Comparison of ENCODE assay signal across 1 cellular context in the genomic region with DNA sequence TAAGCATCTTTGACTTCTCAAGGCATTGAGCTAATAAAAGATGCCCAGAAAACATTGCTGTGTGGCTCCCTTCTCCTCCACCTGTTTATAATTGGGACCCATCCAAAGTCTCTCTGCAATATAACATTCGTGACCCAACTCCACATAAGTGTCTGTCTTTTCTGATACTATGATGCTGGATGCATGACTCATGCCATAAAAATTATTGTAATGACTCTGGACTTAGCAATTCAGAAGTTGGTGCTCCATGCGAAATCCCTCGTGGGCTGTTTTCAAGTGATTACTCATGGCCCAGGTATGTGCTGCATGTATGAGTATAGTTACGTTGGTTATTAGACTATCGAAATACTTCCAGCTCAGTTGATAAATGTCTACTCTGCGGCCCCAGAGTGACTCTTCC.
TF ChIP-seq lines count a peak whose summit lies in the region.

No MANE protein-coding gene starts in this region.

TF ChIP-seq in HEK293, 187 proteins besides CTCF, POLR2A, EP300 and RAD21 (continued from another document and continues in another):
- TF ChIP-seq ZNF658 (tag by site-specific recombination; IDR thresholded peaks at IDR 0.05), result no peak
- TF ChIP-seq ZNF529 (tag by site-specific recombination; IDR thresholded peaks at IDR 0.05; ENCODE audit: insufficient replicate concordance), result no peak
- TF ChIP-seq ZNF623 (tag by site-specific recombination; IDR thresholded peaks at IDR 0.05), result no peak
- no peak for TF ChIP-seq ZBTB20 (tag by site-specific recombination; IDR thresholded peaks at IDR 0.05)
- TF ChIP-seq, protein P1, sequence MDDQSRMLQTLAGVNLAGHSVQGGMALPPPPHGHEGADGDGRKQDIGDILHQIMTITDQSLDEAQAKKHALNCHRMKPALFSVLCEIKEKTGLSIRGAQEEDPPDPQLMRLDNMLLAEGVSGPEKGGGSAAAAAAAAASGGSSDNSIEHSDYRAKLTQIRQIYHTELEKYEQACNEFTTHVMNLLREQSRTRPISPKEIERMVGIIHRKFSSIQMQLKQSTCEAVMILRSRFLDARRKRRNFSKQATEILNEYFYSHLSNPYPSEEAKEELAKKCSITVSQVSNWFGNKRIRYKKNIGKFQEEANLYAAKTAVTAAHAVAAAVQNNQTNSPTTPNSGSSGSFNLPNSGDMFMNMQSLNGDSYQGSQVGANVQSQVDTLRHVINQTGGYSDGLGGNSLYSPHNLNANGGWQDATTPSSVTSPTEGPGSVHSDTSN (CRISPR knock-in tag; IDR thresholded peaks at IDR 0.05), result no peak
- TF ChIP-seq ZNF501 (tag by site-specific recombination; IDR thresholded peaks at IDR 0.05), result peak; percentile 63; the same call in 1 of the 2 replicates
- TF ChIP-seq ZNF549 (tag by site-specific recombination; IDR thresholded peaks at IDR 0.05), result no peak
- no peak for TF ChIP-seq ZSCAN30 (tag by site-specific recombination; IDR thresholded peaks at IDR 0.05)
- peak; percentile 48; the same call in 1 of the 2 replicates for TF ChIP-seq ZNF2 (tag by site-specific recombination; IDR thresholded peaks at IDR 0.05)
- no peak for TF ChIP-seq WT1 (tag by site-specific recombination; IDR thresholded peaks at IDR 0.05)
- no peak for TF ChIP-seq ZNF37A (tag by site-specific recombination; IDR thresholded peaks at IDR 0.05)
- TF ChIP-seq, protein P2, sequence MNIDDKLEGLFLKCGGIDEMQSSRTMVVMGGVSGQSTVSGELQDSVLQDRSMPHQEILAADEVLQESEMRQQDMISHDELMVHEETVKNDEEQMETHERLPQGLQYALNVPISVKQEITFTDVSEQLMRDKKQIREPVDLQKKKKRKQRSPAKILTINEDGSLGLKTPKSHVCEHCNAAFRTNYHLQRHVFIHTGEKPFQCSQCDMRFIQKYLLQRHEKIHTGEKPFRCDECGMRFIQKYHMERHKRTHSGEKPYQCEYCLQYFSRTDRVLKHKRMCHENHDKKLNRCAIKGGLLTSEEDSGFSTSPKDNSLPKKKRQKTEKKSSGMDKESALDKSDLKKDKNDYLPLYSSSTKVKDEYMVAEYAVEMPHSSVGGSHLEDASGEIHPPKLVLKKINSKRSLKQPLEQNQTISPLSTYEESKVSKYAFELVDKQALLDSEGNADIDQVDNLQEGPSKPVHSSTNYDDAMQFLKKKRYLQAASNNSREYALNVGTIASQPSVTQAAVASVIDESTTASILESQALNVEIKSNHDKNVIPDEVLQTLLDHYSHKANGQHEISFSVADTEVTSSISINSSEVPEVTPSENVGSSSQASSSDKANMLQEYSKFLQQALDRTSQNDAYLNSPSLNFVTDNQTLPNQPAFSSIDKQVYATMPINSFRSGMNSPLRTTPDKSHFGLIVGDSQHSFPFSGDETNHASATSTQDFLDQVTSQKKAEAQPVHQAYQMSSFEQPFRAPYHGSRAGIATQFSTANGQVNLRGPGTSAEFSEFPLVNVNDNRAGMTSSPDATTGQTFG (tag by site-specific recombination; IDR thresholded peaks at IDR 0.05; ENCODE audit: borderline replicate concordance), result no peak
- TF ChIP-seq, protein P3, sequence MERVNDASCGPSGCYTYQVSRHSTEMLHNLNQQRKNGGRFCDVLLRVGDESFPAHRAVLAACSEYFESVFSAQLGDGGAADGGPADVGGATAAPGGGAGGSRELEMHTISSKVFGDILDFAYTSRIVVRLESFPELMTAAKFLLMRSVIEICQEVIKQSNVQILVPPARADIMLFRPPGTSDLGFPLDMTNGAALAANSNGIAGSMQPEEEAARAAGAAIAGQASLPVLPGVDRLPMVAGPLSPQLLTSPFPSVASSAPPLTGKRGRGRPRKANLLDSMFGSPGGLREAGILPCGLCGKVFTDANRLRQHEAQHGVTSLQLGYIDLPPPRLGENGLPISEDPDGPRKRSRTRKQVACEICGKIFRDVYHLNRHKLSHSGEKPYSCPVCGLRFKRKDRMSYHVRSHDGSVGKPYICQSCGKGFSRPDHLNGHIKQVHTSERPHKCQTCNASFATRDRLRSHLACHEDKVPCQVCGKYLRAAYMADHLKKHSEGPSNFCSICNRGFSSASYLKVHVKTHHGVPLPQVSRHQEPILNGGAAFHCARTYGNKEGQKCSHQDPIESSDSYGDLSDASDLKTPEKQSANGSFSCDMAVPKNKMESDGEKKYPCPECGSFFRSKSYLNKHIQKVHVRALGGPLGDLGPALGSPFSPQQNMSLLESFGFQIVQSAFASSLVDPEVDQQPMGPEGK (tag by site-specific recombination; IDR thresholded peaks at IDR 0.05), result no peak
- TF ChIP-seq ZNF175 (tag by site-specific recombination; IDR thresholded peaks at IDR 0.05), result no peak
- no peak for TF ChIP-seq ZNF791 (tag by site-specific recombination; IDR thresholded peaks at IDR 0.05)
- TF ChIP-seq ZNF223 (tag by site-specific recombination; IDR thresholded peaks at IDR 0.05), result no peak
- TF ChIP-seq GLI4 (tag by site-specific recombination; IDR thresholded peaks at IDR 0.05), result no peak
- no peak for TF ChIP-seq ZNF266 (tag by site-specific recombination; IDR thresholded peaks at IDR 0.05; ENCODE audit: low read depth)
- no peak for TF ChIP-seq ZBTB1 (tag by site-specific recombination; IDR thresholded peaks at IDR 0.05)
- TF ChIP-seq ZNF140 (tag by site-specific recombination; IDR thresholded peaks at IDR 0.05), result no peak
- TF ChIP-seq ZNF48 (tag by site-specific recombination; IDR thresholded peaks at IDR 0.05), result no peak
- TF ChIP-seq, protein P4, sequence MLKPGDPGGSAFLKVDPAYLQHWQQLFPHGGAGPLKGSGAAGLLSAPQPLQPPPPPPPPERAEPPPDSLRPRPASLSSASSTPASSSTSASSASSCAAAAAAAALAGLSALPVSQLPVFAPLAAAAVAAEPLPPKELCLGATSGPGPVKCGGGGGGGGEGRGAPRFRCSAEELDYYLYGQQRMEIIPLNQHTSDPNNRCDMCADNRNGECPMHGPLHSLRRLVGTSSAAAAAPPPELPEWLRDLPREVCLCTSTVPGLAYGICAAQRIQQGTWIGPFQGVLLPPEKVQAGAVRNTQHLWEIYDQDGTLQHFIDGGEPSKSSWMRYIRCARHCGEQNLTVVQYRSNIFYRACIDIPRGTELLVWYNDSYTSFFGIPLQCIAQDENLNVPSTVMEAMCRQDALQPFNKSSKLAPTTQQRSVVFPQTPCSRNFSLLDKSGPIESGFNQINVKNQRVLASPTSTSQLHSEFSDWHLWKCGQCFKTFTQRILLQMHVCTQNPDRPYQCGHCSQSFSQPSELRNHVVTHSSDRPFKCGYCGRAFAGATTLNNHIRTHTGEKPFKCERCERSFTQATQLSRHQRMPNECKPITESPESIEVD (tag by site-specific recombination; IDR thresholded peaks at IDR 0.05), result peak; percentile 56; the same call in 1 of the 2 replicates
- peak; percentile 15; the same call in 1 of the 2 replicates for TF ChIP-seq SP3 (tag by site-specific recombination; IDR thresholded peaks at IDR 0.05)
- TF ChIP-seq ZSCAN23 (tag by site-specific recombination; IDR thresholded peaks at IDR 0.05), result 0 out of 2 replicates have a peak, but pooled peaks have one; percentile 69
- TF ChIP-seq, protein P5, sequence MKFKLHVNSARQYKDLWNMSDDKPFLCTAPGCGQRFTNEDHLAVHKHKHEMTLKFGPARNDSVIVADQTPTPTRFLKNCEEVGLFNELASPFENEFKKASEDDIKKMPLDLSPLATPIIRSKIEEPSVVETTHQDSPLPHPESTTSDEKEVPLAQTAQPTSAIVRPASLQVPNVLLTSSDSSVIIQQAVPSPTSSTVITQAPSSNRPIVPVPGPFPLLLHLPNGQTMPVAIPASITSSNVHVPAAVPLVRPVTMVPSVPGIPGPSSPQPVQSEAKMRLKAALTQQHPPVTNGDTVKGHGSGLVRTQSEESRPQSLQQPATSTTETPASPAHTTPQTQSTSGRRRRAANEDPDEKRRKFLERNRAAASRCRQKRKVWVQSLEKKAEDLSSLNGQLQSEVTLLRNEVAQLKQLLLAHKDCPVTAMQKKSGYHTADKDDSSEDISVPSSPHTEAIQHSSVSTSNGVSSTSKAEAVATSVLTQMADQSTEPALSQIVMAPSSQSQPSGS (tag by site-specific recombination; IDR thresholded peaks at IDR 0.05; ENCODE audit: low read depth), result peak; percentile 62; the same call in 1 of the 2 replicates
- no peak for TF ChIP-seq ZNF121 (tag by site-specific recombination; IDR thresholded peaks at IDR 0.05)
- peak; percentile 31; the same call in 1 of the 2 replicates for TF ChIP-seq FEZF1 (tag by site-specific recombination; IDR thresholded peaks at IDR 0.05)
- TF ChIP-seq, protein P6, sequence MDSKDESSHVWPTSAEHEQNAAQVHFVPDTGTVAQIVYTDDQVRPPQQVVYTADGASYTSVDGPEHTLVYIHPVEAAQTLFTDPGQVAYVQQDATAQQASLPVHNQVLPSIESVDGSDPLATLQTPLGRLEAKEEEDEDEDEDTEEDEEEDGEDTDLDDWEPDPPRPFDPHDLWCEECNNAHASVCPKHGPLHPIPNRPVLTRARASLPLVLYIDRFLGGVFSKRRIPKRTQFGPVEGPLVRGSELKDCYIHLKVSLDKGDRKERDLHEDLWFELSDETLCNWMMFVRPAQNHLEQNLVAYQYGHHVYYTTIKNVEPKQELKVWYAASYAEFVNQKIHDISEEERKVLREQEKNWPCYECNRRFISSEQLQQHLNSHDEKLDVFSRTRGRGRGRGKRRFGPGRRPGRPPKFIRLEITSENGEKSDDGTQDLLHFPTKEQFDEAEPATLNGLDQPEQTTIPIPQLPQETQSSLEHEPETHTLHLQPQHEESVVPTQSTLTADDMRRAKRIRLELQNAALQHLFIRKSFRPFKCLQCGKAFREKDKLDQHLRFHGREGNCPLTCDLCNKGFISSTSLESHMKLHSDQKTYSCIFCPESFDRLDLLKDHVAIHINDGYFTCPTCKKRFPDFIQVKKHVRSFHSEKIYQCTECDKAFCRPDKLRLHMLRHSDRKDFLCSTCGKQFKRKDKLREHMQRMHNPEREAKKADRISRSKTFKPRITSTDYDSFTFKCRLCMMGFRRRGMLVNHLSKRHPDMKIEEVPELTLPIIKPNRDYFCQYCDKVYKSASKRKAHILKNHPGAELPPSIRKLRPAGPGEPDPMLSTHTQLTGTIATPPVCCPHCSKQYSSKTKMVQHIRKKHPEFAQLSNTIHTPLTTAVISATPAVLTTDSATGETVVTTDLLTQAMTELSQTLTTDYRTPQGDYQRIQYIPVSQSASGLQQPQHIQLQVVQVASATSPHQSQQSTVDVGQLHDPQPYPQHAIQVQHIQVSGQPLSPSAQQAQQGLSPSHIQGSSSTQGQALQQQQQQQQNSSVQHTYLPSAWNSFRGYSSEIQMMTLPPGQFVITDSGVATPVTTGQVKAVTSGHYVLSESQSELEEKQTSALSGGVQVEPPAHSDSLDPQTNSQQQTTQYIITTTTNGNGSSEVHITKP (tag by site-specific recombination; IDR thresholded peaks at IDR 0.05), result peak; percentile 67
- TF ChIP-seq, protein P7, sequence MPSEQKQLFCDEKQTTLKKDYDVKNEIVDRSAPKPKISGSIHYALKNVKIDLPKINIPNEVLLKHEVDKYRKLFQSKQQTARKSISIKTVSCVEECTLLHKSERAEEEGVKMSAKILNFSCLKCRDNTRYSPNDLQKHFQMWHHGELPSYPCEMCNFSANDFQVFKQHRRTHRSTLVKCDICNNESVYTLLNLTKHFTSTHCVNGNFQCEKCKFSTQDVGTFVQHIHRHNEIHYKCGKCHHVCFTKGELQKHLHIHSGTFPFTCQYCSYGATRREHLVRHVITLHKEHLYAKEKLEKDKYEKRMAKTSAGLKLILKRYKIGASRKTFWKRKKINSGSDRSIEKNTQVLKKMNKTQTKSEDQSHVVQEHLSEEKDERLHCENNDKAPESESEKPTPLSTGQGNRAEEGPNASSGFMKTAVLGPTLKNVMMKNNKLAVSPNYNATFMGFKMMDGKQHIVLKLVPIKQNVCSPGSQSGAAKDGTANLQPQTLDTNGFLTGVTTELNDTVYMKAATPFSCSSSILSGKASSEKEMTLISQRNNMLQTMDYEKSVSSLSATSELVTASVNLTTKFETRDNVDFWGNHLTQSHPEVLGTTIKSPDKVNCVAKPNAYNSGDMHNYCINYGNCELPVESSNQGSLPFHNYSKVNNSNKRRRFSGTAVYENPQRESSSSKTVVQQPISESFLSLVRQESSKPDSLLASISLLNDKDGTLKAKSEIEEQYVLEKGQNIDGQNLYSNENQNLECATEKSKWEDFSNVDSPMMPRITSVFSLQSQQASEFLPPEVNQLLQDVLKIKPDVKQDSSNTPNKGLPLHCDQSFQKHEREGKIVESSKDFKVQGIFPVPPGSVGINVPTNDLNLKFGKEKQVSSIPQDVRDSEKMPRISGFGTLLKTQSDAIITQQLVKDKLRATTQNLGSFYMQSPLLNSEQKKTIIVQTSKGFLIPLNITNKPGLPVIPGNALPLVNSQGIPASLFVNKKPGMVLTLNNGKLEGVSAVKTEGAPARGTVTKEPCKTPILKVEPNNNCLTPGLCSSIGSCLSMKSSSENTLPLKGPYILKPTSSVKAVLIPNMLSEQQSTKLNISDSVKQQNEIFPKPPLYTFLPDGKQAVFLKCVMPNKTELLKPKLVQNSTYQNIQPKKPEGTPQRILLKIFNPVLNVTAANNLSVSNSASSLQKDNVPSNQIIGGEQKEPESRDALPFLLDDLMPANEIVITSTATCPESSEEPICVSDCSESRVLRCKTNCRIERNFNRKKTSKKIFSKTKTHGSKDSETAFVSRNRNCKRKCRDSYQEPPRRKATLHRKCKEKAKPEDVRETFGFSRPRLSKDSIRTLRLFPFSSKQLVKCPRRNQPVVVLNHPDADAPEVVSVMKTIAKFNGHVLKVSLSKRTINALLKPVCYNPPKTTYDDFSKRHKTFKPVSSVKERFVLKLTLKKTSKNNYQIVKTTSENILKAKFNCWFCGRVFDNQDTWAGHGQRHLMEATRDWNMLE (tag by site-specific recombination; conservative IDR thresholded peaks at IDR 0.05; ENCODE audit: low read depth), result peak; percentile 23; the same call in 1 of the 2 replicates
- no peak for TF ChIP-seq ZFP41 (tag by site-specific recombination; IDR thresholded peaks at IDR 0.05; ENCODE audit: borderline replicate concordance)
- TF ChIP-seq ZBTB7A (tag by site-specific recombination; IDR thresholded peaks at IDR 0.05; ENCODE audit: low read depth), result no peak
- no peak for TF ChIP-seq ZNF624 (tag by site-specific recombination; IDR thresholded peaks at IDR 0.05)
- no peak for TF ChIP-seq ZNF211 (tag by site-specific recombination; IDR thresholded peaks at IDR 0.05; ENCODE audit: low read depth)
- no peak for TF ChIP-seq ZNF510 (tag by site-specific recombination; IDR thresholded peaks at IDR 0.05; ENCODE audit: insufficient replicate concordance)
- TF ChIP-seq ZNF239 (tag by site-specific recombination; IDR thresholded peaks at IDR 0.05), result no peak
- TF ChIP-seq SETDB1 (IDR thresholded peaks at IDR 0.05; ENCODE audit: insufficient read length, low read length), result no peak
- no peak for TF ChIP-seq HOXC10 (CRISPR knock-in tag; IDR thresholded peaks at IDR 0.05)
- no peak for TF ChIP-seq KLF9 (tag by site-specific recombination; IDR thresholded peaks at IDR 0.05; ENCODE audit: low read depth)
- TF ChIP-seq ZNF837 (tag by site-specific recombination; IDR thresholded peaks at IDR 0.05), result no peak
- TF ChIP-seq ZNF146 (tag by site-specific recombination; IDR thresholded peaks at IDR 0.05), result no peak
- no peak for TF ChIP-seq OVOL3 (tag by site-specific recombination; IDR thresholded peaks at IDR 0.05)
- TF ChIP-seq ZNF548 (tag by site-specific recombination; IDR thresholded peaks at IDR 0.05), result no peak
- TF ChIP-seq ZNF169 (tag by site-specific recombination; IDR thresholded peaks at IDR 0.05), result no peak
- TF ChIP-seq SALL2 (tag by site-specific recombination; IDR thresholded peaks at IDR 0.05; ENCODE audit: borderline replicate concordance), result no peak
